10 cellular contexts compared by ENCODE assay signal in the genomic region with DNA sequence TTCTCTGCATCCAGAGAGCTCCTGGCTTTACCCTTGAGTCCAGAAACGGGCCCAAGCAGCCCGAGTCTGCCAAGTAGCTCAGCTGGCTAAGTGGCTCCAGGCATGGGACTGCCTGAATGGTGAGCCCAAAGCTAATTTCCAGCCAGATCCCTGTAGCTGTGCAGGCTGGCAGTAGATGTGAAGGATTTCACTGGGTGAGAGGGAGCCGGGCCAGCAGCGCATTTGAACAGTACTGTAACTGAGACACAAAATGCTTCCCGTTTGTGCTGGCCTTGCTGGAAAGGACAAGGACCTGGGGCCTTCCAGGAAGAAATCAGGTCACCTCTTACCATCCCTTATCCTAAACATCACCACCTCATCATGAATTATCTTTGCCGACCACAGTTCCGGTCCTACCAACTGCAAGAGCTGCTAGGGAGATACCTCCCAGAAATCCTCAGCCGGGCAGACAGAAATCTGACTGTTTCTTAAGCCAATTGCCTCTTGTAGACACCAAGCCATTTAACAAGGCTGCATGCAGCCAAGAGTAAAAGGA. TPM values are rescaled to one million over a fixed set of nuclear protein-coding genes. Genes with fewer than 3 reads are reported as not detected.
A peak's percentile ranks its signal among the peaks of the same experiment; 100 is the strongest.
DNase-seq lines count a peak whose midpoint lies in the region; ATAC-seq, FAIRE-seq and TF ChIP-seq lines count a peak whose summit lies in the region.
"Had no signal": no experiment of that assay in that cellular context is flagged by ENCODE, and none has a peak within 500 bp of the region (broad histone marks: within the 10 kb centered on the region; RNA-seq: fewer than 3 reads in every experiment).

No MANE protein-coding gene starts in this region.

- no peaks in the 10 kb centered on the region for H3K9me3 Mint-ChIP-seq in naive thymus-derived CD4-positive, alpha-beta T cell
- H3K9me3 Mint-ChIP-seq: activated CD8-positive, alpha-beta T cell treated with anti-CD3 and anti-CD28 coated beads for 36 hours had no signal

- no peak overlapping the region for H3K4me3 Mint-ChIP-seq in naive thymus-derived CD4-positive, alpha-beta T cell
- H3K4me3 Mint-ChIP-seq: activated CD8-positive, alpha-beta T cell treated with anti-CD3 and anti-CD28 coated beads for 36 hours had no signal

- 32 to 44% methylated on average over 8 of the region's 8 CpGs for WGBS in esophagus, 2 donors

- intact Hi-C loops in naive thymus-derived CD4-positive, alpha-beta T cell (cut with micrococcal nuclease): loop anchor here in 1 of 2 donors (5.0 kb wide), 1 partner anchor 54 kb away; no protein-coding TSS in a partner anchor

- peaks cover 0 to 11% of the 10 kb centered on the region in 2 donors for H3K27me3 ChIP-seq in esophagus (ENCODE audit: control insufficient read depth in 1 of 2, insufficient read depth in 2 of 2, low read length in 2 of 2)
- H3K27me3 ChIP-seq in naive thymus-derived CD4-positive, alpha-beta T cell (ENCODE audit: control insufficient read depth in 2 of 2, insufficient read depth in 2 of 2, low read length in 2 of 2): no peaks in the 10 kb centered on the region
- no peaks in the 10 kb centered on the region for H3K27me3 ChIP-seq in thoracic aorta (replicated peaks; ENCODE audit: insufficient read depth)

- H3K27ac ChIP-seq in RWPE1 (peak overlapping the region; percentile 96), esophagus (ENCODE audit: low read depth in 2 of 2, low read length in 1 of 2) (peak overlapping the region; percentile 21 to 58), thoracic aorta (peak overlapping the region; percentile 64 to 76)
- H3K27ac ChIP-seq in naive thymus-derived CD4-positive, alpha-beta T cell (ENCODE audit: low read depth, low read length): no peak overlapping the region

- H3K36me3 Mint-ChIP-seq in naive thymus-derived CD4-positive, alpha-beta T cell: no peaks in the 10 kb centered on the region

- peaks cover 12 to 26% (median 22%) of the 10 kb centered on the region in 7 donors for H3K4me1 Mint-ChIP-seq in naive thymus-derived CD4-positive, alpha-beta T cell

- ATAC-seq in naive thymus-derived CD4-positive, alpha-beta T cell: no peak
- no peak for ATAC-seq in thoracic aorta (ENCODE audit: insufficient number of reproducible peaks, low FRiP score, low read depth)
- ATAC-seq: activated CD8-positive, alpha-beta T cell treated with anti-CD3 and anti-CD28 coated beads for 36 hours had no signal

- H3K27ac Mint-ChIP-seq in naive thymus-derived CD4-positive, alpha-beta T cell: peak overlapping the region in 5 of 9 donors; percentile 21 to 74 (median 37)
- H3K27ac Mint-ChIP-seq: activated CD8-positive, alpha-beta T cell treated with anti-CD3 and anti-CD28 coated beads for 36 hours had no signal

- H3K4me1 ChIP-seq in esophagus (ENCODE audit: control insufficient read depth in 2 of 2, insufficient read depth in 2 of 2, low read length in 1 of 2): peaks cover 6 to 17% of the 10 kb centered on the region in 2 donors
- peaks cover 0 to 7% of the 10 kb centered on the region in 2 donors for H3K4me1 ChIP-seq in naive thymus-derived CD4-positive, alpha-beta T cell (ENCODE audit: control insufficient read depth in 2 of 2, insufficient read depth in 2 of 2, low read length in 2 of 2)
- peaks cover 45 to 79% of the 10 kb centered on the region in 2 donors for H3K4me1 ChIP-seq in thoracic aorta (ENCODE audit: control insufficient read depth in 1 of 2, low read depth in 2 of 2)

- H3K9me3 ChIP-seq in esophagus (ENCODE audit: control insufficient read depth in 2 of 2, insufficient read depth in 1 of 2, low read depth in 1 of 2, low read length in 1 of 2) (no peaks in the 10 kb centered on the region), thoracic aorta (no peaks in the 10 kb centered on the region)
- no peaks in the 10 kb centered on the region for H3K9me3 ChIP-seq in naive thymus-derived CD4-positive, alpha-beta T cell (ENCODE audit: control insufficient read depth in 2 of 3, low read length in 3 of 3)

- POLR2A ChIA-PET in RWPE1 (lab: Yijun Ruan, JAX; ENCODE audit: low non-redundant PET): no interaction called here
- POLR2A ChIA-PET in naive thymus-derived CD4-positive, alpha-beta T cell (lab: Charles Lee): no interaction called here

- CTCF ChIA-PET in RWPE1 (lab: Yijun Ruan, JAX): no interaction called here
- CTCF ChIA-PET in naive thymus-derived CD4-positive, alpha-beta T cell (lab: Charles Lee): no interaction called here

- TF ChIP-seq CTCF in RWPE1 (conservative IDR thresholded peaks at IDR 0.05; ENCODE audit: low read depth) (no peak), thoracic aorta (IDR thresholded peaks at IDR 0.05) (no peak)

- no peaks in the 10 kb centered on the region for H3K36me3 ChIP-seq in esophagus (ENCODE audit: control insufficient read depth in 2 of 2, insufficient read depth in 2 of 2, low read length in 1 of 2)
- no peaks in the 10 kb centered on the region for H3K36me3 ChIP-seq in naive thymus-derived CD4-positive, alpha-beta T cell (ENCODE audit: control insufficient read depth in 2 of 3, insufficient read depth in 3 of 3, low read length in 3 of 3)
- H3K36me3 ChIP-seq in thoracic aorta: peaks cover 3% of the 10 kb centered on the region

- H3K4me3 ChIP-seq in esophagus (ENCODE audit: low read depth in 1 of 2, low read length in 2 of 2) (peak overlapping the region; percentile 2 to 6), thoracic aorta (peak overlapping the region; percentile 94)
- no peak overlapping the region for H3K4me3 ChIP-seq in naive thymus-derived CD4-positive, alpha-beta T cell (ENCODE audit: low read length)

- peaks cover 0 to 24% (median 0%) of the 10 kb centered on the region in 5 donors for H3K27me3 Mint-ChIP-seq in naive thymus-derived CD4-positive, alpha-beta T cell

- FAIRE-seq in RCC 7860 (lab: Jason Lieb, UNC): no peak

- DNase-seq in RWPE1 (ENCODE audit: low spot score) (no peak), thoracic aorta (ENCODE audit: low spot score) (no peak), HT-29 (ENCODE audit: low spot score) (no peak), COR-L47 (lab: John Stamatoyannopoulos, UW) (no peak), amniotic stem cell (lab: John Stamatoyannopoulos, UW) (no peak), RCC 7860 (ENCODE audit: low spot score) (no peak)
- DNase-seq in naive thymus-derived CD4-positive, alpha-beta T cell: no peak
- DNase-seq: activated CD8-positive, alpha-beta T cell treated with anti-CD3 and anti-CD28 coated beads for 36 hours; NCI-H2081 treated with DMSO at 0.1 percent for 48 hours had no signal

RNA-seq across cellular contexts. Expression of gene TIMP2, which starts 3.7 kb away (rescaled TPM):
- 10 to 100 TPM; 30.6 to 39.5 TPM for polyA plus RNA-seq in esophagus
- total RNA-seq in naive thymus-derived CD4-positive, alpha-beta T cell: 10 to 100 TPM in 1 of 5 experiments, 1 to 10 TPM in 4; 1.2 to 46.1 (median 5.8) TPM
- under 1 TPM; 0.23 to 0.31 TPM for polyA plus RNA-seq in naive thymus-derived CD4-positive, alpha-beta T cell
- 100 to 1,000 TPM; 475 to 619 TPM for total RNA-seq in thoracic aorta
- total RNA-seq in HT-29 (2014; rRNA removed; shearing (Covaris generic)): 10.5 and 12.6 TPM in 2 replicates

RNA-seq across cellular contexts. Expression of gene CEP295NL, which starts 18.5 kb away (rescaled TPM):
- polyA plus RNA-seq in esophagus: 1 to 10 TPM in 1 of 2 donors, under 1 TPM in 1; 0.25 to 3.5 TPM
- 10 to 100 TPM in 1 of 5 experiments, 1 to 10 TPM in 1, under 1 TPM in 2, not detected in 1; 0.19 to 14.1 (median 1.8) TPM for total RNA-seq in naive thymus-derived CD4-positive, alpha-beta T cell
- polyA plus RNA-seq in naive thymus-derived CD4-positive, alpha-beta T cell: not detected
- total RNA-seq in thoracic aorta: 10 to 100 TPM in 1 of 2 donors, 1 to 10 TPM in 1; 6.8 to 13.0 TPM
- 0.05 and 2.1 TPM in 2 replicates for total RNA-seq in HT-29 (2014; rRNA removed; shearing (Covaris generic))

RNA-seq across cellular contexts. Expression of gene LGALS3BP, which starts 58.2 kb away (rescaled TPM):
- polyA plus RNA-seq in esophagus: 100 to 1,000 TPM in 1 of 2 donors, 10 to 100 TPM in 1; 85.1 to 103 TPM
- total RNA-seq in naive thymus-derived CD4-positive, alpha-beta T cell: 100 to 1,000 TPM in 1 of 5 experiments, 10 to 100 TPM in 4; 44.7 to 267 (median 53.9) TPM
- 100 to 1,000 TPM; 116 to 122 TPM for polyA plus RNA-seq in naive thymus-derived CD4-positive, alpha-beta T cell
- 100 to 1,000 TPM; 205 to 308 TPM for total RNA-seq in thoracic aorta
- 1,319 and 1,392 TPM in 2 replicates for total RNA-seq in HT-29 (2014; rRNA removed; shearing (Covaris generic))

Comparison
In these comparisons a context has a peak if more than half of its experiments do, and no peak if none do; other contexts are left out.
1. RNA of gene TIMP2, which starts 3.7 kb away (total RNA-seq): 475 to 619 TPM in thoracic aorta; 10.5 to 12.6 TPM in HT-29 and 1.2 to 46.1 TPM in naive thymus-derived CD4-positive, alpha-beta T cell; every median in the first group is over 10 times any median in the second.